ENCODE assay signal across 21 cellular contexts in genomic region chr4:119679251-119679650, GRCh38. TPM values are rescaled to one million over a fixed set of nuclear protein-coding genes. Genes with fewer than 3 reads are reported as not detected.
A peak's percentile ranks its signal among the peaks of the same experiment; 100 is the strongest.
DNase-seq lines count a peak whose midpoint lies in the region; ATAC-seq, FAIRE-seq and TF ChIP-seq lines count a peak whose summit lies in the region.
"Had no signal": no experiment of that assay in that cellular context is flagged by ENCODE, and none has a peak within 500 bp of the region (broad histone marks: within the 10 kb centered on the region; RNA-seq: fewer than 3 reads in every experiment).

No MANE protein-coding gene starts in this region.

- H3F3A ChIP-seq in MM.1S (ENCODE audit: insufficient read depth, low read length): no peaks in the 10 kb centered on the region; the same call in 1 of the 2 replicates

- peak; percentile 24 for FAIRE-seq in islet of Langerhans (lab: Jason Lieb, UNC)
- FAIRE-seq: G401.6, HepG2 had no signal

- DNase-seq in MM.1S (no peak), astrocyte of the spinal cord (ENCODE audit: low read depth, low spot score) (peak; percentile 65), transverse colon (no peak), GM19240 (ENCODE audit: insufficient read length, low spot score) (no peak), iPS-NIHi7 (ENCODE audit: extremely low spot score) (no peak)
- DNase-seq: ACHN, DMS 273 treated with DMSO at 0.1 percent for 48 hours, DND-41, KG1, NCI-H1417, NCI-H187, NCI-H2107, NCI-H510A, NCI-H748 treated with DMSO at 0.1 percent for 48 hours, SHP77 treated with DMSO at 0.1 percent for 48 hours had no signal

- no peaks in the 10 kb centered on the region for H3K27me3 ChIP-seq in MM.1S (replicated peaks; ENCODE audit: insufficient read depth, low read length)
- H3K27me3 ChIP-seq in transverse colon: no peaks in the 10 kb centered on the region

- no peak overlapping the region for H3K9ac ChIP-seq in MM.1S (ENCODE audit: low read length)

- H3K4me2 ChIP-seq in MM.1S (ENCODE audit: low read depth, low read length): peak overlapping the region; percentile 73

- H3K36me3 ChIP-seq in MM.1S (replicated peaks; ENCODE audit: insufficient read depth, low read length) (no peaks in the 10 kb centered on the region), transverse colon (no peaks in the 10 kb centered on the region)

- intact Hi-C loops in transverse colon (cut with DNase I; ENCODE audit: low total_unique reads): no loop called here

- ATAC-seq in HG02981 (IDR thresholded peaks at IDR 0.05; ENCODE audit: unreplicated experiment): no peak
- ATAC-seq in GM18870 (IDR thresholded peaks at IDR 0.05; ENCODE audit: unreplicated experiment): no peak
- ATAC-seq: HepG2 had no signal

- H3K4me3 ChIP-seq in MM.1S (ENCODE audit: low read length) (peak overlapping the region; percentile 34), astrocyte of the spinal cord (ENCODE audit: low read depth, low read length) (no peak overlapping the region), transverse colon (no peak overlapping the region)

- H3K9me2 ChIP-seq in MM.1S (replicated peaks; ENCODE audit: insufficient read depth, low read length): no peaks in the 10 kb centered on the region

- H3K4me1 ChIP-seq in MM.1S (ENCODE audit: low read length) (peaks cover 9% of the 10 kb centered on the region), transverse colon (peaks cover 0 to 31% (median 6%) of the 10 kb centered on the region in 4 donors)

- TF ChIP-seq EP300 in transverse colon (IDR thresholded peaks at IDR 0.05; ENCODE audit: low read depth): no peak

- H3K27ac ChIP-seq in MM.1S (ENCODE audit: low read length) (no peak overlapping the region), transverse colon (peak overlapping the region in 3 of 4 donors; percentile 9 to 29 (median 10))
- H3K27ac ChIP-seq: C4-2B had no signal

- no peaks in the 10 kb centered on the region for H3K79me2 ChIP-seq in MM.1S (ENCODE audit: low read length)

- 31 to 40% methylated on average over 3 of the region's 3 CpGs for WGBS in transverse colon (ENCODE audit: low coverage in 1 of 2), 2 donors

- H3K9me3 ChIP-seq in MM.1S (replicated peaks; ENCODE audit: insufficient read depth, low read length): no peaks in the 10 kb centered on the region
- no peaks in the 10 kb centered on the region for H3K9me3 ChIP-seq in transverse colon

- peak overlapping the region; percentile 58 for H2AFZ ChIP-seq in MM.1S (ENCODE audit: low read length)

- TF ChIP-seq CTCF in MM.1S (IDR thresholded peaks at IDR 0.05; ENCODE audit: low read length) (no peak), astrocyte of the spinal cord (IDR thresholded peaks at IDR 0.05; ENCODE audit: low read depth, low read length) (no peak), transverse colon (IDR thresholded peaks at IDR 0.05) (no peak)

- no peaks in the 10 kb centered on the region for H4K20me1 ChIP-seq in MM.1S (ENCODE audit: insufficient read depth, low read length)

- in situ Hi-C loops in astrocyte of the spinal cord (cut with HindIII; ENCODE audit: low sequenced_read_pairs) (no loop called here), transverse colon (cut with MboI; ENCODE audit: low pct_ligation_motif_present in 1 of 4, low pct_unique_long_range_greater_than_20kb in 1 of 4, low sequenced_read_pairs in 3 of 4) (no loop called here)

- TF ChIP-seq POLR2A in transverse colon (IDR thresholded peaks at IDR 0.05): no peak

RNA-seq across cellular contexts. Expression of gene PDE5A, which starts 50.6 kb away (rescaled TPM):
- total RNA-seq in transverse colon: 10 to 100 TPM; 34.6 to 52.7 (median 46.4) TPM
